ENCODE assay signal across 1 cellular context in genomic region chr9:99866398-99866797, GRCh38.
TF ChIP-seq lines count a peak whose summit lies in the region.

No MANE protein-coding gene starts in this region.

TF ChIP-seq in H1, 55 proteins besides CTCF, POLR2A, EP300 and RAD21:
- TF ChIP-seq TCF12 (IDR thresholded peaks at IDR 0.05; ENCODE audit: low read depth, low read length) (no peak), E2F6 (IDR thresholded peaks at IDR 0.05) (peak; percentile 94), SUZ12 (IDR thresholded peaks at IDR 0.05; ENCODE audit: low read length) (no peak), CTBP2 (IDR thresholded peaks at IDR 0.05; ENCODE audit: borderline replicate concordance, insufficient read depth, insufficient read length, low read length) (no peak), EZH2 (IDR thresholded peaks at IDR 0.05; ENCODE audit: low read depth, low read length, severe bottlenecking) (no peak), MAX (IDR thresholded peaks at IDR 0.05) (peak; percentile 76), FOSL1 (IDR thresholded peaks at IDR 0.05; ENCODE audit: insufficient read depth, low read depth, low read length) (no peak)
